ENCODE assay signal across 1 cellular context in the genomic region with DNA sequence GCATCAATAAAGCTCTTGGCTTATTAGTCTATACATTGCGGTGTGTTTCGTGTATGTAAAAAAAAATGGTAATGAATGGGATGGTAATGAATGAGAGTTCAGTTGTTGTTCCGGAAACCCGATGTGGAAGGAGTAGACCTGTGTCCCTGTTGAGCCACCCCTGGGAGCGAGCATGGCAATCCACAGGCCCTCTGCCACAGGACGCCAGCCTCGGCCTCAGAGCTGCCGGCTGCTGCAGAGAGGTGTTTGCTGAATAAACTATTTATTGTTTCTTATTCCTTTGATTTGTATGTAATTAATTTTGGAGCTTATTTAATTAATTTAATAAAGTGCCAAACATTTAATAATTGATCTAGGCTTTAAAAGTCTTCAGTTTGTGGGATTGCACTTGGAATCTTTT.
TF ChIP-seq lines count a peak whose summit lies in the region.

No MANE protein-coding gene starts in this region.

TF ChIP-seq in K562, 482 proteins besides CTCF, POLR2A, EP300 and RAD21:
- TF ChIP-seq ZNF3 (CRISPR knock-in tag; IDR thresholded peaks at IDR 0.05), result no peak
- no peak for TF ChIP-seq RBM39 (optimal IDR thresholded peaks at IDR 0.05; ENCODE audit: low read depth, low read length)
- TF ChIP-seq, protein P1, sequence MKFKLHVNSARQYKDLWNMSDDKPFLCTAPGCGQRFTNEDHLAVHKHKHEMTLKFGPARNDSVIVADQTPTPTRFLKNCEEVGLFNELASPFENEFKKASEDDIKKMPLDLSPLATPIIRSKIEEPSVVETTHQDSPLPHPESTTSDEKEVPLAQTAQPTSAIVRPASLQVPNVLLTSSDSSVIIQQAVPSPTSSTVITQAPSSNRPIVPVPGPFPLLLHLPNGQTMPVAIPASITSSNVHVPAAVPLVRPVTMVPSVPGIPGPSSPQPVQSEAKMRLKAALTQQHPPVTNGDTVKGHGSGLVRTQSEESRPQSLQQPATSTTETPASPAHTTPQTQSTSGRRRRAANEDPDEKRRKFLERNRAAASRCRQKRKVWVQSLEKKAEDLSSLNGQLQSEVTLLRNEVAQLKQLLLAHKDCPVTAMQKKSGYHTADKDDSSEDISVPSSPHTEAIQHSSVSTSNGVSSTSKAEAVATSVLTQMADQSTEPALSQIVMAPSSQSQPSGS (CRISPR knock-in tag; IDR thresholded peaks at IDR 0.05), result no peak
- 0 out of 2 replicates have a peak, but pooled peaks have one; percentile 27 for TF ChIP-seq POLR2G (IDR thresholded peaks at IDR 0.05; ENCODE audit: low read depth, low read length)
- 0 out of 2 replicates have a peak, but pooled peaks have one; percentile 67 for TF ChIP-seq POLR2AphosphoS2 (IDR thresholded peaks at IDR 0.05; ENCODE audit: low read length)
